In genomic region chr15:88707766-88708165, GRCh38 we compare ENCODE assay signal across 19 cellular contexts.
A peak's percentile ranks its signal among the peaks of the same experiment; 100 is the strongest.
DNase-seq lines count a peak whose midpoint lies in the region; ATAC-seq, FAIRE-seq and TF ChIP-seq lines count a peak whose summit lies in the region.
"Had no signal": no experiment of that assay in that cellular context is flagged by ENCODE, and none has a peak within 500 bp of the region (broad histone marks: within the 10 kb centered on the region; RNA-seq: fewer than 3 reads in every experiment).

No MANE protein-coding gene starts in this region.

- H3K18ac ChIP-seq in H1 (ENCODE audit: extremely low read depth, low read length) = no peak overlapping the region
- H3K18ac ChIP-seq in mesenchymal stem cell (ENCODE audit: low read depth in 1 of 2, low read length in 2 of 2) = no peak overlapping the region

- H3K14ac ChIP-seq in H1 (ENCODE audit: insufficient read length) (no peak overlapping the region), mesenchymal stem cell (ENCODE audit: low read length in 2 of 2) (peak overlapping the region in 1 of 2 experiments; percentile 44)

- no peak for TF ChIP-seq EP300 in H1 (IDR thresholded peaks at IDR 0.05; ENCODE audit: borderline replicate concordance in 1 of 2, low read depth in 2 of 2, low read length in 2 of 2)

- H2BK120ac ChIP-seq in H1 (replicated peaks; ENCODE audit: low read depth, low read length) (no peak overlapping the region), mesenchymal stem cell (ENCODE audit: low read depth, low read length) (no peak overlapping the region)

- H3K36me3 ChIP-seq in H1 (ENCODE audit: control insufficient read depth in 2 of 4, insufficient read depth in 4 of 4, low read length in 3 of 4) = no peaks in the 10 kb centered on the region
- H3K36me3 ChIP-seq in mesenchymal stem cell (ENCODE audit: control insufficient read depth in 1 of 2, insufficient read depth in 2 of 2, low read depth in 1 of 2, low read length in 2 of 2) = no peaks in the 10 kb centered on the region
- H3K36me3 ChIP-seq: SJCRH30 had no signal

- no peak for TF ChIP-seq RAD21 in H1 (IDR thresholded peaks at IDR 0.05 in 1 of 2, conservative IDR thresholded peaks at IDR 0.05 in 1 of 2; ENCODE audit: low read depth in 2 of 2, low read length in 2 of 2)

- H2BK12ac ChIP-seq in H1 (ENCODE audit: low read depth, low read length) (no peak overlapping the region), mesenchymal stem cell (ENCODE audit: low read length in 2 of 2) (no peak overlapping the region)

- intact Hi-C loops in natural killer cell (cut with micrococcal nuclease) = no loop called here

- H3K4me1 ChIP-seq in H1 (replicated peaks in 1 of 4; ENCODE audit: control insufficient read depth in 3 of 4, insufficient read depth in 4 of 4, low read length in 3 of 4) = no peaks in the 10 kb centered on the region; a peak in 1 of 7 replicates
- peaks cover 10% of the 10 kb centered on the region for H3K4me1 ChIP-seq in mesenchymal stem cell (ENCODE audit: control insufficient read depth, insufficient read depth, low read depth, low read length)
- H3K4me1 ChIP-seq: SJCRH30 had no signal

- no peak overlapping the region for H3K4ac ChIP-seq in H1 (replicated peaks; ENCODE audit: insufficient read length, low read depth, low read length)
- H3K4ac ChIP-seq in mesenchymal stem cell (ENCODE audit: low read depth in 1 of 2, low read length in 2 of 2) = no peak overlapping the region

- no peak overlapping the region for H2AFZ ChIP-seq in H1 (ENCODE audit: low read length)
- no peak overlapping the region for H2AFZ ChIP-seq in mesenchymal stem cell (ENCODE audit: low read depth, low read length)

- peaks cover 9% of the 10 kb centered on the region for H3K36me3 Mint-ChIP-seq in natural killer cell
- H3K36me3 Mint-ChIP-seq: CD14-positive monocyte had no signal

- no peak overlapping the region for H2BK15ac ChIP-seq in H1 (ENCODE audit: low read length)
- no peak overlapping the region for H2BK15ac ChIP-seq in mesenchymal stem cell (ENCODE audit: low read depth, poor library complexity, severe bottlenecking)

- H3K4me3 Mint-ChIP-seq in natural killer cell = no peak overlapping the region
- H3K4me3 Mint-ChIP-seq: H9 had no signal

- H3K9ac ChIP-seq in H1 (replicated peaks in 1 of 4; ENCODE audit: extremely low read depth in 1 of 4, low read depth in 3 of 4, low read length in 3 of 4) = no peak overlapping the region
- H3K9ac ChIP-seq in mesenchymal stem cell (ENCODE audit: low read length) = peak overlapping the region; percentile 40

- H2BK5ac ChIP-seq in H1 (ENCODE audit: low read depth, low read length) (no peak overlapping the region), mesenchymal stem cell (ENCODE audit: low read depth, low read length, poor library complexity, severe bottlenecking) (no peak overlapping the region)

- H3K4me3 ChIP-seq in H1 (ENCODE audit: extremely low read depth in 1 of 4, insufficient read depth in 2 of 4, low read depth in 3 of 4, low read length in 4 of 4) (no peak overlapping the region), mesenchymal stem cell (ENCODE audit: insufficient read depth in 1 of 2, low read depth in 1 of 2, low read length in 2 of 2) (peak overlapping the region in 1 of 2 experiments; percentile 27)
- H3K4me3 ChIP-seq: K562, SJCRH30 had no signal

- DNase-seq in EH (ENCODE audit: low read depth) (peak; percentile 51), RPMI7951 (ENCODE audit: low read depth) (peak; percentile 49), H1 (ENCODE audit: low read depth in 1 of 2, low spot score in 2 of 2) (no peak), mesenchymal stem cell (no peak), AG08395 (ENCODE audit: low spot score) (no peak), natural killer cell (no peak), AG20443 (ENCODE audit: low spot score) (no peak)
- DNase-seq: AML-193; H9; NCI-H1417 treated with DMSO at 0.1 percent for 48 hours; NCI-H1930; NCI-H446; NK-92 treated with Interleukin-12 subunit alpha and Interleukin-12 subunit beta, amount 100 ng/mL, for 24 hours; SJCRH30 had no signal

- CTCF ChIA-PET in H1 (lab: Charles Lee; ENCODE audit: partially characterized antibody) = interaction anchor here (1.8 to 1.9 kb wide), 2 partner anchors 8 to 126 kb away, joined by 5 to 9 read pairs; no protein-coding TSS in a partner anchor

- peaks cover 40 to 52% of the 10 kb centered on the region in 2 donors for H3K27me3 Mint-ChIP-seq in natural killer cell (ENCODE audit: low read depth in 2 of 2)

- no peak for ATAC-seq in natural killer cell
- no peak for ATAC-seq in HG02642 (IDR thresholded peaks at IDR 0.05; ENCODE audit: poor library complexity, unreplicated experiment)
- ATAC-seq: K562 had no signal

- no peak for TF ChIP-seq CTCF in H1 (IDR thresholded peaks at IDR 0.05; ENCODE audit: control extremely low read depth in 1 of 3, insufficient read depth in 1 of 3, low read depth in 1 of 3, low read length in 3 of 3)
- TF ChIP-seq CTCF in natural killer cell (IDR thresholded peaks at IDR 0.05) = no peak

- H4K5ac ChIP-seq in H1 (ENCODE audit: insufficient read length, low read depth, low read length) = no peak overlapping the region

- H3K56ac ChIP-seq in H1 (replicated peaks; ENCODE audit: insufficient read length, low read depth, low read length) = no peak overlapping the region

- H4K8ac ChIP-seq in H1 (ENCODE audit: extremely low read depth, insufficient read depth, low read length) (no peak overlapping the region), mesenchymal stem cell (ENCODE audit: low read length) (no peak overlapping the region)

- POLR2A ChIA-PET in H1 (lab: Charles Lee; ENCODE audit: partially characterized antibody) = no interaction called here

- H3K79me1 ChIP-seq in H1 (ENCODE audit: low read depth, low read length) (no peaks in the 10 kb centered on the region), mesenchymal stem cell (replicated peaks; ENCODE audit: low read length, poor library complexity, severe bottlenecking) (no peaks in the 10 kb centered on the region)

- WGBS in H1 (ENCODE audit: extremely low coverage in 1 of 2, insufficient coverage in 1 of 2, insufficient read length in 1 of 2, insufficient replicate concordance in 2 of 2, low coverage in 1 of 2, low lambda C conversion rate in 2 of 2, missing lambda C conversion rate in 1 of 2), 2 experiments = 89% methylated on average over 4 of the region's 4 CpGs; no CpG with 5 or more reads in 1 of the 2 experiments
- WGBS in mesenchymal stem cell = 79% methylated on average over 3 of the region's 4 CpGs

- H2BK20ac ChIP-seq in H1 (ENCODE audit: low read length) = no peak overlapping the region

- no peak for TF ChIP-seq POLR2A in H1 (IDR thresholded peaks at IDR 0.05; ENCODE audit: control extremely low read depth in 1 of 2, low read depth in 2 of 2, low read length in 2 of 2)

- H3K9me3 Mint-ChIP-seq in natural killer cell = no peaks in the 10 kb centered on the region
- H3K9me3 Mint-ChIP-seq: H9 had no signal

- no peaks in the 10 kb centered on the region for H3K79me2 ChIP-seq in H1 (ENCODE audit: control insufficient read depth in 1 of 2, insufficient read depth in 2 of 2, low read length in 2 of 2)

- H3K27ac Mint-ChIP-seq in natural killer cell = no peak overlapping the region
- H3K27ac Mint-ChIP-seq: CD14-positive monocyte, H9 had no signal

- H3K9me3 ChIP-seq in H1 (ENCODE audit: insufficient read depth in 2 of 2, low read depth in 1 of 2, low read length in 1 of 2) (no peaks in the 10 kb centered on the region), mesenchymal stem cell (ENCODE audit: control insufficient read depth, low read length) (no peaks in the 10 kb centered on the region)
- H3K9me3 ChIP-seq: SJCRH30 had no signal

- H3K4me2 ChIP-seq in H1 (ENCODE audit: insufficient read depth in 1 of 2, low read depth in 2 of 2, low read length in 2 of 2) (no peak overlapping the region), mesenchymal stem cell (ENCODE audit: low read length, poor library complexity, severe bottlenecking) (no peak overlapping the region)

- H4K20me1 ChIP-seq in H1 (replicated peaks in 1 of 2; ENCODE audit: control insufficient read depth in 1 of 2, insufficient read depth in 2 of 2, low read length in 2 of 2) = no peaks in the 10 kb centered on the region

- H3K23ac ChIP-seq in H1 (ENCODE audit: insufficient read length) (no peak overlapping the region), mesenchymal stem cell (ENCODE audit: low read length in 2 of 2) (no peak overlapping the region)

- no peak overlapping the region; the same call in 1 of the 2 replicates for H2AK5ac ChIP-seq in H1 (ENCODE audit: low read depth, low read length)
- H2AK5ac ChIP-seq in mesenchymal stem cell (ENCODE audit: low read length, severe bottlenecking) = no peak overlapping the region

- H3K27ac ChIP-seq in H1 (ENCODE audit: low read depth, low read length) = no peak overlapping the region
- H3K27ac ChIP-seq in mesenchymal stem cell (ENCODE audit: low read length, poor library complexity, severe bottlenecking) = no peak overlapping the region
- H3K27ac ChIP-seq: HL-60, RWPE1, SJCRH30 had no signal

- peaks cover 2% of the 10 kb centered on the region; the same call in 1 of the 2 replicates for H3K23me2 ChIP-seq in H1 (ENCODE audit: low read depth, low read length)

- no peak overlapping the region for H4K91ac ChIP-seq in H1 (replicated peaks; ENCODE audit: insufficient read length, low read length)
- no peak overlapping the region for H4K91ac ChIP-seq in mesenchymal stem cell (ENCODE audit: low read length)

- H3K27me3 ChIP-seq in H1 (replicated peaks in 1 of 4; ENCODE audit: control insufficient read depth in 3 of 4, extremely low read depth in 1 of 4, insufficient read depth in 3 of 4, low read length in 3 of 4) (peaks cover 0 to 32% (median 23%) of the 10 kb centered on the region in 4 experiments; a peak in 6 of 7 replicates), mesenchymal stem cell (ENCODE audit: control insufficient read depth in 1 of 2, insufficient read depth in 1 of 2, low read length in 2 of 2) (peaks cover 30 to 40% of the 10 kb centered on the region in 2 experiments)

- H3K4me1 Mint-ChIP-seq in natural killer cell = peaks cover 16 to 20% of the 10 kb centered on the region in 2 donors

- peak; percentile 42 for FAIRE-seq in H1 (lab: Jason Lieb, UNC)
- FAIRE-seq: K562 had no signal

TF ChIP-seq in H1, 55 proteins besides CTCF, POLR2A, EP300 and RAD21 (continues in another document):
- TF ChIP-seq TAF7 (optimal IDR thresholded peaks at IDR 0.05; ENCODE audit: borderline replicate concordance, low read depth, low read length) (no peak), SIX5 (IDR thresholded peaks at IDR 0.05; ENCODE audit: low read depth, low read length) (no peak), POLR2AphosphoS5 (IDR thresholded peaks at IDR 0.05; ENCODE audit: low read depth, low read length) (no peak), CBX5 (IDR thresholded peaks at IDR 0.05; ENCODE audit: low read depth, low read length) (no peak), TEAD4 (IDR thresholded peaks at IDR 0.05; ENCODE audit: low read depth, low read length) (no peak), HDAC6 (IDR thresholded peaks at IDR 0.05; ENCODE audit: low read depth, low read length) (no peak), RXRA (IDR thresholded peaks at IDR 0.05; ENCODE audit: insufficient read depth, low read depth, low read length) (no peak), TCF12 (IDR thresholded peaks at IDR 0.05; ENCODE audit: low read depth, low read length) (no peak), SIRT6 (IDR thresholded peaks at IDR 0.05; ENCODE audit: low read length) (no peak)

Comparison
In these comparisons a context has a peak if more than half of its experiments do, and no peak if none do; other contexts are left out.
1. DNase-seq: peak in EH (single experiment) and RPMI7951 (single experiment); none in H1 (0 of 2), mesenchymal stem cell (single experiment), AG08395 (single experiment), natural killer cell (single experiment) and AG20443 (single experiment).